9 cellular contexts compared by ENCODE assay signal in the genomic region with DNA sequence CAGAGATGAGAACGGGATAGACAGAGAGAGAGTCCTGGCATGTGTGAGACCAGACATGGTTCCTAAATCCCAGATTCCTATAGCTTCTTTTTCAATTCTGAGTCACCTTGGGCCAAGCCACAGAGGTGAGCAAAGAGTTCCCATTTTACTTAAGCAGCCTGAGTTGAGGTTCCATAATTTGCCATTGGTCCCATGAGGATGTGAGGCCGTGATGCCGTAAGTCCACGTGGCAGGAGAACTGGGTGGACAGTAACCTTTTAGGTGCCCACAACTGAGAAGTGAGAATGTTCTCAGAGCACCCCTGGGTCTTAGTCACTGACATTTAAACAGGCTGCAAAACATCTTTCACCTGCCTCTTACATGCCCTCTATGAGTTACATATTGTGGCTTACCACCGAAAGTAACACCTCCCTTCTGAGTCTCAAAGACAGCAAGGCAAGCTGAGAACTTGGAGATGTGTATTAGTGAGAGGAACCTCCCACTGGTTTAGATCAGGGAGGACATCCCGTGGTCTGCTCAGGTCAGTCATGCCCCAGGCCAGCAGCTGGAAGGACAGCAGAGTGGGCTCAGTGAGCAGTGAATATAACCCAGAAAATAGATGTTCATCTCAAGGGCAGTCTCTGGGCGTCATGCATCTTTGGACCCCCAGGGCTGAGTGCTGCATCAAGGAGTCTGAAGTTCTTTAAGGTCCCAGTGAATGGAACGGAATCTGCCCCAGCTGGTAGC.
DNase-seq lines count a peak whose midpoint lies in the region; ATAC-seq and TF ChIP-seq lines count a peak whose summit lies in the region.
"Had no signal": no experiment of that assay in that cellular context is flagged by ENCODE, and none has a peak within 500 bp of the region (broad histone marks: within the 10 kb centered on the region; RNA-seq: fewer than 3 reads in every experiment).

No MANE protein-coding gene starts in this region.

- H3K27ac Mint-ChIP-seq in WTC11, result peak overlapping the region; percentile 61; the same call in 1 of the 2 replicates

- no peak overlapping the region for H3K27ac ChIP-seq in SJCRH30

- no peak overlapping the region for H3K4me3 Mint-ChIP-seq in WTC11

- ATAC-seq in GM18498 (IDR thresholded peaks at IDR 0.05; ENCODE audit: unreplicated experiment) (peak; percentile 92), HG02642 (IDR thresholded peaks at IDR 0.05; ENCODE audit: poor library complexity, unreplicated experiment) (peak; percentile 87), WTC11 (no peak)

- peaks cover 5% of the 10 kb centered on the region for H3K36me3 Mint-ChIP-seq in WTC11

- H3K4me3 ChIP-seq in SJCRH30, result no peak overlapping the region

- POLR2A ChIA-PET in WTC11 (lab: Charles Lee), result no interaction called here

- no peaks in the 10 kb centered on the region for H3K9me3 ChIP-seq in SJCRH30 (replicated peaks)
- H3K9me3 ChIP-seq: neutrophil had no signal

- DNase-seq in WTC11 (ENCODE audit: low spot score) (no peak), kidney tubule cell (ENCODE audit: low spot score) (peak; percentile 1), SJCRH30 (no peak), GM03348 (ENCODE audit: low spot score) (no peak), SIG-M5 treated with dmso at 0.1 percent for 504 hours (lab: John Stamatoyannopoulos, UW; ENCODE audit: unreplicated experiment) (no peak), dermis blood vessel endothelial cell (no peak)

- peaks cover 60% of the 10 kb centered on the region for H3K4me1 Mint-ChIP-seq in WTC11

- no peak for TF ChIP-seq CTCF in WTC11 (IDR thresholded peaks at IDR 0.05)

- CTCF ChIA-PET in WTC11 (lab: Charles Lee), result interaction anchor here (0.7 to 7.0 kb wide), 5 partner anchors 8 to 222 kb away, joined by 3 to 188 read pairs (median 10); no protein-coding TSS in a partner anchor

- H3K9me3 Mint-ChIP-seq in WTC11, result peaks cover 5% of the 10 kb centered on the region

- H3K36me3 ChIP-seq in SJCRH30, result no peaks in the 10 kb centered on the region
- H3K36me3 ChIP-seq: neutrophil had no signal

- H3K27me3 ChIP-seq in SJCRH30, result no peaks in the 10 kb centered on the region
- H3K27me3 ChIP-seq: neutrophil had no signal

- no peaks in the 10 kb centered on the region; the same call in 1 of the 2 replicates for H3K27me3 Mint-ChIP-seq in WTC11 (ENCODE audit: low read depth)

- peaks cover 9% of the 10 kb centered on the region for H3K4me1 ChIP-seq in SJCRH30

TF ChIP-seq in WTC11, 78 proteins besides CTCF, POLR2A, EP300 and RAD21:
- TF ChIP-seq, protein P1, sequence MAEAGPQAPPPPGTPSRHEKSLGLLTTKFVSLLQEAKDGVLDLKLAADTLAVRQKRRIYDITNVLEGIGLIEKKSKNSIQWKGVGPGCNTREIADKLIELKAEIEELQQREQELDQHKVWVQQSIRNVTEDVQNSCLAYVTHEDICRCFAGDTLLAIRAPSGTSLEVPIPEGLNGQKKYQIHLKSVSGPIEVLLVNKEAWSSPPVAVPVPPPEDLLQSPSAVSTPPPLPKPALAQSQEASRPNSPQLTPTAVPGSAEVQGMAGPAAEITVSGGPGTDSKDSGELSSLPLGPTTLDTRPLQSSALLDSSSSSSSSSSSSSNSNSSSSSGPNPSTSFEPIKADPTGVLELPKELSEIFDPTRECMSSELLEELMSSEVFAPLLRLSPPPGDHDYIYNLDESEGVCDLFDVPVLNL (CRISPR knock-in tag; IDR thresholded peaks at IDR 0.05; ENCODE audit: borderline replicate concordance, low read depth), result no peak
TF ChIP-seq in WTC11: peak in this region for 0.
